ENCODE assay signal across 1 cellular context in the genomic region with DNA sequence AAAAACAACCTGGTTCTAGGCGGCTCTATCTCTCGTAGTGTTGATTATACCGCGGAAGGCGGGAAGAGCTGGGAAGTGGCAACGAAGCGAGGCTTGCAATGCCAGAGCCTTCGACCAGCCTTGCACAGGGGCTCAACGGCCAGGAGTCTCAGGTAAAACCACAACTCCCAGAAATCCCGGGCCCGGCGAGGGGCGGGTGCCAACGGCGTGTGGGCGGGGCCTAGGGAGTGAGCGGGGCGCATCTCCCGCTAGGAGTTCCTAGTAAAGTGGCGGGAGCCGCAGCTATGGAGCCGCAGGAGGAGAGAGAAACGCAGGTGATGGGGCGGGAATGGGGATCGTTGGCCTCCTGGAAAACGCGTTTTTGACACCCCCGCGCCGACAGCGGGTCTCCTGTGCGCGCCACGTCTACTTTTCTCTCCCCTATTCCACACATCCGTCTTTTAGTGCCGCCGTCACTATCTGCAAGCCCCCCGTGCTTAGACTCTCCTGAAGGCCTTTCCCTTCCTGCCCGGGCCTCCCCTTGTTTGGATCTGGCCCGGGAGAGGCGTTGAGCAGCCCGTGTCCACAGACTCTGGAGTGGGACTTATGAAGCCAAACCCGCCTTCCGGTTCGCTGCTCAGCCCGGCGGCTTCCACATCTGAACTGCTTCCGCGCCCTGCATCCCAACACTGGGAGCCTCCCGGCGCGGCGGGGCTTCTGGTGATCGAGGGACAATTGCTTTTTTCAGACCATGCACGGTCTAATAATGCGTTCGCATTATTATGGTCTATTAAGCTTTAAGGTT.
TF ChIP-seq lines count a peak whose summit lies in the region.

A gene with protein sequence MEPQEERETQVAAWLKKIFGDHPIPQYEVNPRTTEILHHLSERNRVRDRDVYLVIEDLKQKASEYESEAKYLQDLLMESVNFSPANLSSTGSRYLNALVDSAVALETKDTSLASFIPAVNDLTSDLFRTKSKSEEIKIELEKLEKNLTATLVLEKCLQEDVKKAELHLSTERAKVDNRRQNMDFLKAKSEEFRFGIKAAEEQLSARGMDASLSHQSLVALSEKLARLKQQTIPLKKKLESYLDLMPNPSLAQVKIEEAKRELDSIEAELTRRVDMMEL (plus strand): TSS at position 258 of the 784 bp plus-strand sequence. CDS start 27 bp downstream, at position 285.

TF ChIP-seq in HepG2, 621 proteins besides CTCF, POLR2A, EP300 and RAD21 (continued from another document and continues in another):
- TF ChIP-seq HDAC2 (CRISPR knock-in tag; IDR thresholded peaks at IDR 0.05): peak; percentile 9; the same call in 1 of the 2 replicates
- TF ChIP-seq ZFP36 (IDR thresholded peaks at IDR 0.05; ENCODE audit: borderline replicate concordance, low read depth, low read length, partially characterized antibody): no peak
- TF ChIP-seq SRF (IDR thresholded peaks at IDR 0.05; ENCODE audit: low read depth, low read length): no peak
- TF ChIP-seq SP4 (CRISPR knock-in tag; IDR thresholded peaks at IDR 0.05): peak; percentile 90
- no peak for TF ChIP-seq JARID2 (CRISPR knock-in tag; IDR thresholded peaks at IDR 0.05; ENCODE audit: insufficient replicate concordance)
- TF ChIP-seq ZNF44 (CRISPR knock-in tag; IDR thresholded peaks at IDR 0.05): no peak
- TF ChIP-seq, protein P1, sequence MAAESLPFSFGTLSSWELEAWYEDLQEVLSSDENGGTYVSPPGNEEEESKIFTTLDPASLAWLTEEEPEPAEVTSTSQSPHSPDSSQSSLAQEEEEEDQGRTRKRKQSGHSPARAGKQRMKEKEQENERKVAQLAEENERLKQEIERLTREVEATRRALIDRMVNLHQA (CRISPR knock-in tag; IDR thresholded peaks at IDR 0.05): no peak
- no peak for TF ChIP-seq ARHGAP35 (CRISPR knock-in tag; IDR thresholded peaks at IDR 0.05; ENCODE audit: borderline replicate concordance)
- TF ChIP-seq YEATS4 (CRISPR knock-in tag; IDR thresholded peaks at IDR 0.05; ENCODE audit: borderline replicate concordance): no peak; the same call in 1 of the 2 replicates
- 0 out of 2 replicates have a peak, but pooled peaks have one; percentile 25 for TF ChIP-seq ZSCAN9 (CRISPR knock-in tag; IDR thresholded peaks at IDR 0.05; ENCODE audit: borderline replicate concordance)
- peak; percentile 92 for TF ChIP-seq ZNF143 (CRISPR knock-in tag; IDR thresholded peaks at IDR 0.05)
- TF ChIP-seq ZNF317 (CRISPR knock-in tag; IDR thresholded peaks at IDR 0.05): peak; percentile 63; the same call in 1 of the 2 replicates
- TF ChIP-seq ELF4 (CRISPR knock-in tag; IDR thresholded peaks at IDR 0.05; ENCODE audit: borderline replicate concordance): peak; percentile 32; the same call in 1 of the 2 replicates
- TF ChIP-seq CBX5 (CRISPR knock-in tag; IDR thresholded peaks at IDR 0.05; ENCODE audit: borderline replicate concordance): no peak
- 0 out of 2 replicates have a peak, but pooled peaks have one; percentile 35 for TF ChIP-seq GATA4 (IDR thresholded peaks at IDR 0.05; ENCODE audit: borderline replicate concordance, low read depth)
- TF ChIP-seq, protein P2, sequence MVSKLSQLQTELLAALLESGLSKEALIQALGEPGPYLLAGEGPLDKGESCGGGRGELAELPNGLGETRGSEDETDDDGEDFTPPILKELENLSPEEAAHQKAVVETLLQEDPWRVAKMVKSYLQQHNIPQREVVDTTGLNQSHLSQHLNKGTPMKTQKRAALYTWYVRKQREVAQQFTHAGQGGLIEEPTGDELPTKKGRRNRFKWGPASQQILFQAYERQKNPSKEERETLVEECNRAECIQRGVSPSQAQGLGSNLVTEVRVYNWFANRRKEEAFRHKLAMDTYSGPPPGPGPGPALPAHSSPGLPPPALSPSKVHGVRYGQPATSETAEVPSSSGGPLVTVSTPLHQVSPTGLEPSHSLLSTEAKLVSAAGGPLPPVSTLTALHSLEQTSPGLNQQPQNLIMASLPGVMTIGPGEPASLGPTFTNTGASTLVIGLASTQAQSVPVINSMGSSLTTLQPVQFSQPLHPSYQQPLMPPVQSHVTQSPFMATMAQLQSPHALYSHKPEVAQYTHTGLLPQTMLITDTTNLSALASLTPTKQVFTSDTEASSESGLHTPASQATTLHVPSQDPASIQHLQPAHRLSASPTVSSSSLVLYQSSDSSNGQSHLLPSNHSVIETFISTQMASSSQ (IDR thresholded peaks at IDR 0.05; ENCODE audit: low read depth): no peak
- TF ChIP-seq, protein P2 (CRISPR knock-in tag; IDR thresholded peaks at IDR 0.05; ENCODE audit: borderline replicate concordance): peak; percentile 40; the same call in 1 of the 2 replicates
- TF ChIP-seq, protein P3, sequence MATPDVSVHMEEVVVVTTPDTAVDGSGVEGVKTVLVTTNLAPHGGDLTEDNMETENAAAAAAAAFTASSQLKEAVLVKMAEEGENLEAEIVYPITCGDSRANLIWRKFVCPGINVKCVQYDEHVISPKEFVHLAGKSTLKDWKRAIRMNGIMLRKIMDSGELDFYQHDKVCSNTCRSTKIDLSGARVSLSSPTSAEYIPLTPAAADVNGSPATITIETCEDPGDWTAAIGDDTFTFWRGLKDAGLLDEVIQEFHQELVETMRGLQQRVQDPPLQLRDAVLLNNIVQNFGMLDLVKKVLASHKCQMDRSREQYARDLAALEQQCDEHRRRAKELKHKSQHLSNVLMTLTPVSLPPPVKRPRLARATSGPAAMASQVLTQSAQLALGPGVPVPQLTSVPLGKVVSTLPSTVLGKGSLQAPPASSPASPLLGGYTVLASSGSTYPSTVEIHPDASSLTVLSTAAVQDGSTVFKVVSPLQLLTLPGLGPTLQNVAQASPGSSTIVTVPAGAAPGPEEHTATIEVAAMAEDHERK (CRISPR knock-in tag; IDR thresholded peaks at IDR 0.05; ENCODE audit: low read depth): peak; percentile 68
- TF ChIP-seq, protein P4, sequence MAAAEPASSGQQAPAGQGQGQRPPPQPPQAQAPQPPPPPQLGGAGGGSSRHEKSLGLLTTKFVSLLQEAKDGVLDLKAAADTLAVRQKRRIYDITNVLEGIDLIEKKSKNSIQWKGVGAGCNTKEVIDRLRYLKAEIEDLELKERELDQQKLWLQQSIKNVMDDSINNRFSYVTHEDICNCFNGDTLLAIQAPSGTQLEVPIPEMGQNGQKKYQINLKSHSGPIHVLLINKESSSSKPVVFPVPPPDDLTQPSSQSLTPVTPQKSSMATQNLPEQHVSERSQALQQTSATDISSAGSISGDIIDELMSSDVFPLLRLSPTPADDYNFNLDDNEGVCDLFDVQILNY (CRISPR knock-in tag; conservative IDR thresholded peaks at IDR 0.05): no peak; the same call in 1 of the 2 replicates
- TF ChIP-seq IKZF4 (CRISPR knock-in tag; IDR thresholded peaks at IDR 0.05; ENCODE audit: borderline replicate concordance, low read depth, not compliant biosample characterization): no peak
- no peak for TF ChIP-seq SOX6 (IDR thresholded peaks at IDR 0.05)
- TF ChIP-seq SOX6 (CRISPR knock-in tag; IDR thresholded peaks at IDR 0.05): peak; percentile 67
- TF ChIP-seq ZNF598 (CRISPR knock-in tag; IDR thresholded peaks at IDR 0.05; ENCODE audit: borderline replicate concordance): peak; percentile 81; the same call in 1 of the 2 replicates
- TF ChIP-seq RCOR2 (CRISPR knock-in tag; IDR thresholded peaks at IDR 0.05): no peak
- TF ChIP-seq NFE2L1 (CRISPR knock-in tag; IDR thresholded peaks at IDR 0.05; ENCODE audit: borderline replicate concordance): no peak
- TF ChIP-seq ESRRA (CRISPR knock-in tag; IDR thresholded peaks at IDR 0.05; ENCODE audit: low read depth): no peak; the same call in 1 of the 2 replicates
- TF ChIP-seq CAMTA2 (CRISPR knock-in tag; IDR thresholded peaks at IDR 0.05; ENCODE audit: borderline replicate concordance): peak; percentile 51; the same call in 1 of the 2 replicates
- TF ChIP-seq POLR2AphosphoS5 (IDR thresholded peaks at IDR 0.05; ENCODE audit: low read depth, low read length): peak; percentile 71
- TF ChIP-seq PHF5A (CRISPR knock-in tag; IDR thresholded peaks at IDR 0.05; ENCODE audit: low read depth, unreplicated experiment): no peak
- TF ChIP-seq XBP1 (CRISPR knock-in tag; IDR thresholded peaks at IDR 0.05): no peak
- TF ChIP-seq, protein P5, sequence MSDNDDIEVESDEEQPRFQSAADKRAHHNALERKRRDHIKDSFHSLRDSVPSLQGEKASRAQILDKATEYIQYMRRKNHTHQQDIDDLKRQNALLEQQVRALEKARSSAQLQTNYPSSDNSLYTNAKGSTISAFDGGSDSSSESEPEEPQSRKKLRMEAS (IDR thresholded peaks at IDR 0.05): peak; percentile 81
- TF ChIP-seq ZSCAN21 (CRISPR knock-in tag; IDR thresholded peaks at IDR 0.05; ENCODE audit: borderline replicate concordance): no peak
- no peak for TF ChIP-seq SMAD9 (CRISPR knock-in tag; IDR thresholded peaks at IDR 0.05)
- TF ChIP-seq RARA (CRISPR knock-in tag; IDR thresholded peaks at IDR 0.05): no peak
- TF ChIP-seq ZFP37 (CRISPR knock-in tag; IDR thresholded peaks at IDR 0.05; ENCODE audit: borderline replicate concordance): no peak
- 0 out of 2 replicates have a peak, but pooled peaks have one; percentile 39 for TF ChIP-seq HOXD1 (CRISPR knock-in tag; IDR thresholded peaks at IDR 0.05)
- TF ChIP-seq, protein P6, sequence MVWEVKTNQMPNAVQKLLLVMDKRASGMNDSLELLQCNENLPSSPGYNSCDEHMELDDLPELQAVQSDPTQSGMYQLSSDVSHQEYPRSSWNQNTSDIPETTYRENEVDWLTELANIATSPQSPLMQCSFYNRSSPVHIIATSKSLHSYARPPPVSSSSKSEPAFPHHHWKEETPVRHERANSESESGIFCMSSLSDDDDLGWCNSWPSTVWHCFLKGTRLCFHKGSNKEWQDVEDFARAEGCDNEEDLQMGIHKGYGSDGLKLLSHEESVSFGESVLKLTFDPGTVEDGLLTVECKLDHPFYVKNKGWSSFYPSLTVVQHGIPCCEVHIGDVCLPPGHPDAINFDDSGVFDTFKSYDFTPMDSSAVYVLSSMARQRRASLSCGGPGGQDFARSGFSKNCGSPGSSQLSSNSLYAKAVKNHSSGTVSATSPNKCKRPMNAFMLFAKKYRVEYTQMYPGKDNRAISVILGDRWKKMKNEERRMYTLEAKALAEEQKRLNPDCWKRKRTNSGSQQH (CRISPR knock-in tag; IDR thresholded peaks at IDR 0.05; ENCODE audit: low read depth): no peak
- TF ChIP-seq ZNF256 (CRISPR knock-in tag; conservative IDR thresholded peaks at IDR 0.05): no peak; the same call in 1 of the 2 replicates
- 0 out of 2 replicates have a peak, but pooled peaks have one; percentile 51 for TF ChIP-seq ZNF556 (CRISPR knock-in tag; IDR thresholded peaks at IDR 0.05; ENCODE audit: borderline replicate concordance)
- TF ChIP-seq, protein P7, sequence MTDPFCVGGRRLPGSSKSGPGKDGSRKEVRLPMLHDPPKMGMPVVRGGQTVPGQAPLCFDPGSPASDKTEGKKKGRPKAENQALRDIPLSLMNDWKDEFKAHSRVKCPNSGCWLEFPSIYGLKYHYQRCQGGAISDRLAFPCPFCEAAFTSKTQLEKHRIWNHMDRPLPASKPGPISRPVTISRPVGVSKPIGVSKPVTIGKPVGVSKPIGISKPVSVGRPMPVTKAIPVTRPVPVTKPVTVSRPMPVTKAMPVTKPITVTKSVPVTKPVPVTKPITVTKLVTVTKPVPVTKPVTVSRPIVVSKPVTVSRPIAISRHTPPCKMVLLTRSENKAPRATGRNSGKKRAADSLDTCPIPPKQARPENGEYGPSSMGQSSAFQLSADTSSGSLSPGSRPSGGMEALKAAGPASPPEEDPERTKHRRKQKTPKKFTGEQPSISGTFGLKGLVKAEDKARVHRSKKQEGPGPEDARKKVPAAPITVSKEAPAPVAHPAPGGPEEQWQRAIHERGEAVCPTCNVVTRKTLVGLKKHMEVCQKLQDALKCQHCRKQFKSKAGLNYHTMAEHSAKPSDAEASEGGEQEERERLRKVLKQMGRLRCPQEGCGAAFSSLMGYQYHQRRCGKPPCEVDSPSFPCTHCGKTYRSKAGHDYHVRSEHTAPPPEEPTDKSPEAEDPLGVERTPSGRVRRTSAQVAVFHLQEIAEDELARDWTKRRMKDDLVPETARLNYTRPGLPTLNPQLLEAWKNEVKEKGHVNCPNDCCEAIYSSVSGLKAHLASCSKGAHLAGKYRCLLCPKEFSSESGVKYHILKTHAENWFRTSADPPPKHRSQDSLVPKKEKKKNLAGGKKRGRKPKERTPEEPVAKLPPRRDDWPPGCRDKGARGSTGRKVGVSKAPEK (CRISPR knock-in tag; IDR thresholded peaks at IDR 0.05; ENCODE audit: borderline replicate concordance): no peak
- TF ChIP-seq ZNF224 (CRISPR knock-in tag; IDR thresholded peaks at IDR 0.05): no peak
- TF ChIP-seq, protein P8, sequence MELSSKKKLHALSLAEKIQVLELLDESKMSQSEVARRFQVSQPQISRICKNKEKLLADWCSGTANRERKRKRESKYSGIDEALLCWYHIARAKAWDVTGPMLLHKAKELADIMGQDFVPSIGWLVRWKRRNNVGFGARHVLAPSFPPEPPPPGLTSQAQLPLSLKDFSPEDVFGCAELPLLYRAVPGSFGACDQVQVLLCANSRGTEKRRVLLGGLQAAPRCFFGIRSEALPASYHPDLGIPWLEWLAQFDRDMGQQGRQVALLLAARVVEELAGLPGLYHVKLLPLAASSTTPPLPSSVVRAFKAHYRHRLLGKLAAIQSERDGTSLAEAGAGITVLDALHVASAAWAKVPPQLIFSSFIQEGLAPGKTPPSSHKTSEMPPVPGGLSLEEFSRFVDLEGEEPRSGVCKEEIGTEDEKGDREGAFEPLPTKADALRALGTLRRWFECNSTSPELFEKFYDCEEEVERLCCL (CRISPR knock-in tag; IDR thresholded peaks at IDR 0.05; ENCODE audit: borderline replicate concordance): no peak
- TF ChIP-seq GLI4 (CRISPR knock-in tag; IDR thresholded peaks at IDR 0.05; ENCODE audit: borderline replicate concordance): no peak; the same call in 1 of the 2 replicates
- TF ChIP-seq, protein P9, sequence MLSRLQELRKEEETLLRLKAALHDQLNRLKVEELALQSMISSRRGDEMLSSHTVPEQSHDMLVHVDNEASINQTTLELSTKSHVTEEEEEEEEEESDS (CRISPR knock-in tag; IDR thresholded peaks at IDR 0.05; ENCODE audit: borderline replicate concordance): no peak
- no peak; the same call in 1 of the 2 replicates for TF ChIP-seq ZNF331 (CRISPR knock-in tag; IDR thresholded peaks at IDR 0.05)
- TF ChIP-seq PAX8 (CRISPR knock-in tag; IDR thresholded peaks at IDR 0.05; ENCODE audit: borderline replicate concordance): no peak; the same call in 1 of the 2 replicates
- TF ChIP-seq, protein P10, sequence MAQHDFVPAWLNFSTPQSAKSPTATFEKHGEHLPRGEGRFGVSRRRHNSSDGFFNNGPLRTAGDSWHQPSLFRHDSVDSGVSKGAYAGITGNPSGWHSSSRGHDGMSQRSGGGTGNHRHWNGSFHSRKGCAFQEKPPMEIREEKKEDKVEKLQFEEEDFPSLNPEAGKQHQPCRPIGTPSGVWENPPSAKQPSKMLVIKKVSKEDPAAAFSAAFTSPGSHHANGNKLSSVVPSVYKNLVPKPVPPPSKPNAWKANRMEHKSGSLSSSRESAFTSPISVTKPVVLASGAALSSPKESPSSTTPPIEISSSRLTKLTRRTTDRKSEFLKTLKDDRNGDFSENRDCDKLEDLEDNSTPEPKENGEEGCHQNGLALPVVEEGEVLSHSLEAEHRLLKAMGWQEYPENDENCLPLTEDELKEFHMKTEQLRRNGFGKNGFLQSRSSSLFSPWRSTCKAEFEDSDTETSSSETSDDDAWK (CRISPR knock-in tag; IDR thresholded peaks at IDR 0.05): no peak
